ENCODE assay signal across 15 cellular contexts in the genomic region with DNA sequence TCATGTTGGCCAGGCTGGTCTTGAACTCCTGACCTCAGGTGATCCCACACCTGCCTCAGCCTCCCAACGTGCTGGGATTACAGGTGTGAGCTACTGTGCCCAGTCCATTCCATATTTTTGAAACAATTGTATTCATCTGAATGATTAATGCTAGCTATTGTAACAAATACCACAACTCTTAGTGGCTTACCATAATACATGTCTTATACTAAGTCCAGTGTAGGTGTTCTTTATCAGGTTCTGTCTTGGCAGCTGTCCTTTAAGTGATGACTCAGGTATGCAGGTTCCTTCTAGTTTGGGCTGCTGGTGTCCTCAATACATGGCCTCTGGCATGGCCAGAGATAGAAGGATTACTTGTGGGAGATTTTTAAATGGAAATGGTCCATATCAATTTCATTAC.
"Had no signal": no experiment of that assay in that cellular context is flagged by ENCODE, and none has a peak within 500 bp of the region (broad histone marks: within the 10 kb centered on the region; RNA-seq: fewer than 3 reads in every experiment).

No MANE protein-coding gene starts in this region.

- H3K4me3 ChIP-seq: colonic mucosa, esophagus squamous epithelium, psoas muscle, stomach, thoracic aorta, transverse colon had no signal

- DNase-seq: colonic mucosa; dermis blood vessel endothelial cell; esophagus squamous epithelium; foreskin fibroblast; immature natural killer cell; naive thymus-derived CD4-positive, alpha-beta T cell; psoas muscle; small intestine; stimulated activated CD4-positive, alpha-beta T cell treated with anti-CD3 and anti-CD28 coated beads, Interleukin-12 subunit alpha, Interleukin-12 subunit beta, amount 100 ng/mL, for 4 hours; stimulated activated naive CD4-positive, alpha-beta T cell; stomach; substantia nigra; transverse colon had no signal

- H3K4me3 Mint-ChIP-seq: immature natural killer cell; naive thymus-derived CD4-positive, alpha-beta T cell had no signal

- H3K27me3 Mint-ChIP-seq: naive thymus-derived CD4-positive, alpha-beta T cell had no signal

- H3K27ac ChIP-seq: colonic mucosa, esophagus squamous epithelium, neutrophil, psoas muscle, stomach, thoracic aorta, transverse colon had no signal

- H3K36me3 ChIP-seq: colonic mucosa, thoracic aorta, transverse colon had no signal

- H3K4me1 ChIP-seq: colonic mucosa had no signal

- ATAC-seq: naive thymus-derived CD4-positive, alpha-beta T cell; psoas muscle had no signal

- H3K9me3 Mint-ChIP-seq: immature natural killer cell; naive thymus-derived CD4-positive, alpha-beta T cell had no signal

- H3K27ac Mint-ChIP-seq: naive thymus-derived CD4-positive, alpha-beta T cell had no signal

- H3K27me3 ChIP-seq: colonic mucosa, esophagus squamous epithelium, neutrophil, stomach, transverse colon had no signal

- H3K9me3 ChIP-seq: colonic mucosa, esophagus squamous epithelium, neutrophil, psoas muscle, stomach, thoracic aorta, transverse colon had no signal
